Comparison of ENCODE assay signal across 12 cellular contexts in the genomic region with DNA sequence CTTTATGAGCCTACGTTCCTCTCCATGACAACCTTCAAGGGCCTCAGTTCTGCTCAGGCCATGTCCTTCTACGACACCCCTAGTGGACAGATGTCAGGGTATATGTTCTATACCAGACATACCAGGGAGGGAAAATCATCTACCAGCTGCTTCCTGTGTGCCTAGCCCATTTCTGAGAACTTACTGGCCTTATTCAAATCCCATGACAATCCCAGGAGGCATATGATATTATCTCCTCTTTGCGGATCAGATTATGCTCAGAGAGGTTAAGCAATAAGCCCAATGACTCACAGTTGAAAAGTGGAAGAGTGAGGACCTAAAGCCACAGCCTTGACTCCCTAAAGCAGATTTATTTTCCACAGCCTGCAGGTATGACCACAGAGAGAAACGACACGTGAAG.
DNase-seq lines count a peak whose midpoint lies in the region; ATAC-seq, FAIRE-seq and TF ChIP-seq lines count a peak whose summit lies in the region.
"Had no signal": no experiment of that assay in that cellular context is flagged by ENCODE, and none has a peak within 500 bp of the region (broad histone marks: within the 10 kb centered on the region; RNA-seq: fewer than 3 reads in every experiment).

No MANE protein-coding gene starts in this region.

- no peaks in the 10 kb centered on the region for H3K9me3 ChIP-seq in HEK293 (ENCODE audit: control insufficient read depth, insufficient read depth, low read depth, low read length)
- H3K9me3 ChIP-seq in RWPE2 (ENCODE audit: severe bottlenecking): no peaks in the 10 kb centered on the region
- H3K9me3 ChIP-seq in skeletal muscle tissue (ENCODE audit: control insufficient read depth in 3 of 3, low read length in 3 of 3): no peaks in the 10 kb centered on the region
- H3K9me3 ChIP-seq in T-helper 17 cell (ENCODE audit: control insufficient read depth, low read length, poor library complexity, severe bottlenecking): no peaks in the 10 kb centered on the region

- TF ChIP-seq CTCF in HEK293 (tag by site-specific recombination; IDR thresholded peaks at IDR 0.05) (no peak; the same call in 1 of the 2 replicates), RWPE2 (IDR thresholded peaks at IDR 0.05; ENCODE audit: poor library complexity, severe bottlenecking) (peak; percentile 41), fibroblast of the aortic adventitia (IDR thresholded peaks at IDR 0.05; ENCODE audit: insufficient read depth, low read length) (peak; percentile 40), D721Med (IDR thresholded peaks at IDR 0.05; ENCODE audit: insufficient read depth, missing control alignments) (no peak)

- H3K4me3 Mint-ChIP-seq in T-helper 17 cell: no peak overlapping the region
- H3K4me3 Mint-ChIP-seq: activated CD4-positive, alpha-beta T cell treated with anti-CD3 and anti-CD28 coated beads for 36 hours had no signal

- H3K36me3 ChIP-seq in HEK293 (ENCODE audit: control insufficient read depth in 2 of 2, insufficient read depth in 1 of 2, low read length in 2 of 2): peaks cover 0 to 2% of the 10 kb centered on the region in 2 experiments; a peak in 1 of 3 replicates
- H3K36me3 ChIP-seq in RWPE2 (ENCODE audit: low read depth): no peaks in the 10 kb centered on the region; the same call in 1 of the 2 replicates
- H3K36me3 ChIP-seq in skeletal muscle tissue (ENCODE audit: control insufficient read depth in 3 of 3, insufficient read depth in 3 of 3, low read length in 3 of 3): no peaks in the 10 kb centered on the region

- H3K36me3 Mint-ChIP-seq in T-helper 17 cell (ENCODE audit: low read depth): no peaks in the 10 kb centered on the region

- POLR2A ChIA-PET in HEK293 (lab: Yijun Ruan, JAX): no interaction called here

- CTCF ChIA-PET in HEK293 (lab: Yijun Ruan, JAX): no interaction called here

- H3K9ac ChIP-seq in skeletal muscle tissue (ENCODE audit: low read depth in 1 of 3, low read length in 3 of 3): peak overlapping the region in 1 of 3 donors; percentile 68

- H3K27ac ChIP-seq in HEK293 (ENCODE audit: extremely low read depth, low read depth, low read length): 0 out of 2 replicates have a peak overlapping the region, but pooled peaks have one; percentile 16
- H3K27ac ChIP-seq in RWPE2 (ENCODE audit: poor library complexity, severe bottlenecking): peak overlapping the region; percentile 67
- H3K27ac ChIP-seq in skeletal muscle tissue (ENCODE audit: low read depth, low read length): peak overlapping the region; percentile 52

- H3K27me3 Mint-ChIP-seq in T-helper 17 cell: no peaks in the 10 kb centered on the region
- H3K27me3 Mint-ChIP-seq: activated CD4-positive, alpha-beta T cell treated with anti-CD3 and anti-CD28 coated beads for 36 hours had no signal

- H3K4me1 Mint-ChIP-seq in T-helper 17 cell: no peaks in the 10 kb centered on the region
- H3K4me1 Mint-ChIP-seq: activated CD4-positive, alpha-beta T cell treated with anti-CD3 and anti-CD28 coated beads for 36 hours had no signal

- H3K4me3 ChIP-seq in HEK293 (ENCODE audit: low read depth, low read length): no peak overlapping the region
- H3K4me3 ChIP-seq in RWPE2 (ENCODE audit: severe bottlenecking): no peak overlapping the region
- H3K4me3 ChIP-seq in fibroblast of the aortic adventitia (ENCODE audit: low read depth, low read length): no peak overlapping the region
- no peak overlapping the region for H3K4me3 ChIP-seq in skeletal muscle tissue (ENCODE audit: low read length in 3 of 3)

- peak; percentile 85 for ATAC-seq in RWPE2 (ENCODE audit: low read depth)
- no peak for ATAC-seq in T-helper 17 cell
- ATAC-seq: activated CD4-positive, alpha-beta T cell treated with anti-CD3 and anti-CD28 coated beads for 36 hours had no signal

- H3K27ac Mint-ChIP-seq in T-helper 17 cell: no peak overlapping the region
- H3K27ac Mint-ChIP-seq: activated CD4-positive, alpha-beta T cell treated with anti-CD3 and anti-CD28 coated beads for 36 hours had no signal

- H3K27me3 ChIP-seq in RWPE2 (ENCODE audit: insufficient read depth, poor library complexity, severe bottlenecking) (no peaks in the 10 kb centered on the region), skeletal muscle tissue (ENCODE audit: control insufficient read depth in 3 of 3, insufficient read depth in 3 of 3, low read length in 3 of 3) (no peaks in the 10 kb centered on the region)

- no peak for FAIRE-seq in D721Med (lab: Jason Lieb, UNC)
- FAIRE-seq: colon, GM18507 had no signal

- peaks cover 22% of the 10 kb centered on the region for H3K4me1 ChIP-seq in HEK293 (ENCODE audit: control insufficient read depth, insufficient read depth, low read length)
- H3K4me1 ChIP-seq in RWPE2 (ENCODE audit: insufficient read depth, poor library complexity, severe bottlenecking): peaks cover 34% of the 10 kb centered on the region
- peaks cover 20 to 30% (median 25%) of the 10 kb centered on the region in 3 donors for H3K4me1 ChIP-seq in skeletal muscle tissue (ENCODE audit: control insufficient read depth in 3 of 3, insufficient read depth in 3 of 3, low read length in 3 of 3)

- no peak for DNase-seq in RWPE2 (ENCODE audit: low spot score)
- DNase-seq in fibroblast of the aortic adventitia (ENCODE audit: low read depth): peak; percentile 78
- DNase-seq in Ammon's horn (ENCODE audit: low spot score): no peak
- no peak for DNase-seq in D721Med (ENCODE audit: insufficient read length, low spot score)
- no peak for DNase-seq in NCI-H2081 (lab: John Stamatoyannopoulos, UW)
- DNase-seq in T-helper 17 cell: no peak
- DNase-seq: activated CD4-positive, alpha-beta T cell treated with anti-CD3 and anti-CD28 coated beads for 36 hours; NCI-H1694 treated with DMSO at 0.1 percent for 48 hours had no signal

TF ChIP-seq in HEK293, 187 proteins besides CTCF, POLR2A, EP300 and RAD21 (continues in another document):
- TF ChIP-seq TSHZ1 (tag by site-specific recombination; IDR thresholded peaks at IDR 0.05; ENCODE audit: borderline replicate concordance) (no peak), ZNF394 (tag by site-specific recombination; IDR thresholded peaks at IDR 0.05; ENCODE audit: borderline replicate concordance) (no peak), ZNF169 (tag by site-specific recombination; IDR thresholded peaks at IDR 0.05) (no peak), ZNF664 (tag by site-specific recombination; IDR thresholded peaks at IDR 0.05) (no peak), ZNF202 (tag by site-specific recombination; IDR thresholded peaks at IDR 0.05; ENCODE audit: borderline replicate concordance) (no peak), ZNF558 (tag by site-specific recombination; IDR thresholded peaks at IDR 0.05) (no peak), ZNF600 (tag by site-specific recombination; IDR thresholded peaks at IDR 0.05) (no peak), ZNF707 (tag by site-specific recombination; IDR thresholded peaks at IDR 0.05) (no peak), ZNF623 (tag by site-specific recombination; IDR thresholded peaks at IDR 0.05) (no peak)
- TF ChIP-seq, protein P1, sequence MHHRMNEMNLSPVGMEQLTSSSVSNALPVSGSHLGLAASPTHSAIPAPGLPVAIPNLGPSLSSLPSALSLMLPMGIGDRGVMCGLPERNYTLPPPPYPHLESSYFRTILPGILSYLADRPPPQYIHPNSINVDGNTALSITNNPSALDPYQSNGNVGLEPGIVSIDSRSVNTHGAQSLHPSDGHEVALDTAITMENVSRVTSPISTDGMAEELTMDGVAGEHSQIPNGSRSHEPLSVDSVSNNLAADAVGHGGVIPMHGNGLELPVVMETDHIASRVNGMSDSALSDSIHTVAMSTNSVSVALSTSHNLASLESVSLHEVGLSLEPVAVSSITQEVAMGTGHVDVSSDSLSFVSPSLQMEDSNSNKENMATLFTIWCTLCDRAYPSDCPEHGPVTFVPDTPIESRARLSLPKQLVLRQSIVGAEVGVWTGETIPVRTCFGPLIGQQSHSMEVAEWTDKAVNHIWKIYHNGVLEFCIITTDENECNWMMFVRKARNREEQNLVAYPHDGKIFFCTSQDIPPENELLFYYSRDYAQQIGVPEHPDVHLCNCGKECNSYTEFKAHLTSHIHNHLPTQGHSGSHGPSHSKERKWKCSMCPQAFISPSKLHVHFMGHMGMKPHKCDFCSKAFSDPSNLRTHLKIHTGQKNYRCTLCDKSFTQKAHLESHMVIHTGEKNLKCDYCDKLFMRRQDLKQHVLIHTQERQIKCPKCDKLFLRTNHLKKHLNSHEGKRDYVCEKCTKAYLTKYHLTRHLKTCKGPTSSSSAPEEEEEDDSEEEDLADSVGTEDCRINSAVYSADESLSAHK (tag by site-specific recombination; IDR thresholded peaks at IDR 0.05): no peak
- TF ChIP-seq, protein P2, sequence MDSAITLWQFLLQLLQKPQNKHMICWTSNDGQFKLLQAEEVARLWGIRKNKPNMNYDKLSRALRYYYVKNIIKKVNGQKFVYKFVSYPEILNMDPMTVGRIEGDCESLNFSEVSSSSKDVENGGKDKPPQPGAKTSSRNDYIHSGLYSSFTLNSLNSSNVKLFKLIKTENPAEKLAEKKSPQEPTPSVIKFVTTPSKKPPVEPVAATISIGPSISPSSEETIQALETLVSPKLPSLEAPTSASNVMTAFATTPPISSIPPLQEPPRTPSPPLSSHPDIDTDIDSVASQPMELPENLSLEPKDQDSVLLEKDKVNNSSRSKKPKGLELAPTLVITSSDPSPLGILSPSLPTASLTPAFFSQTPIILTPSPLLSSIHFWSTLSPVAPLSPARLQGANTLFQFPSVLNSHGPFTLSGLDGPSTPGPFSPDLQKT (IDR thresholded peaks at IDR 0.05; ENCODE audit: borderline replicate concordance, low read depth, low read length): no peak

Comparison
In these comparisons a context has a peak if more than half of its experiments do, and no peak if none do; other contexts are left out.
1. H3K27ac ChIP-seq: peak in every context shown above with its lines; median percentile 67 in RWPE2; 52 in skeletal muscle tissue; 16 in HEK293.
2. CTCF ChIP-seq: peak in RWPE2 (single experiment) and fibroblast of the aortic adventitia (single experiment); none in HEK293 (single experiment) and D721Med (single experiment).